Comparison of ENCODE assay signal across 15 cellular contexts in the genomic region with DNA sequence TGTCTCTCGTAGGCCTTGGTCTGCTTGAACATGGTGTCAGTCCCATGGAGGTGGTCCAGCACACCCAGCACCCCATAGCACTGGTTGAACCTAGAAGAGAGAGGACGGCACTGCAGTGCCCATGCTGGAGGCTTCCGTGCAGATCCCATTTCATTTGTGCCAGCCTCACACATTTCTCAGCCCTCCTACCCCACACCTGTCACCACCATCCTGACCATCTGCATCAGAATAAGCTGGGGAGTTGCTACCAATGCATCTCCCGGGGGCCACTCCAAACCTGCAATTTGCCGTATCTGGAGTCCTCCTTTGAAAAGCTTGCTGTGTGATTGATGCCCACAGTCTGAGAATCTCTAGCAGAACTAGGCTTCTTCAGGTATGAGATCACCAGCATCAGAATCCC. TPM values are rescaled to one million over a fixed set of nuclear protein-coding genes. Genes with fewer than 3 reads are reported as not detected.
"Had no signal": no experiment of that assay in that cellular context is flagged by ENCODE, and none has a peak within 500 bp of the region (broad histone marks: within the 10 kb centered on the region; RNA-seq: fewer than 3 reads in every experiment).

No MANE protein-coding gene starts in this region.

- H3K27ac Mint-ChIP-seq: activated T-helper 17 cell treated with anti-CD3 and anti-CD28 coated beads, Interleukin-2, amount 50 U/mL, for 72 hours had no signal

- H3K4me3 ChIP-seq: cardiac muscle cell, right atrium auricular region, tibial nerve had no signal

- H3K9me3 ChIP-seq: right atrium auricular region, tibial nerve had no signal

- H3K27me3 ChIP-seq: cardiac muscle cell, right atrium auricular region, tibial nerve had no signal

- DNase-seq: activated CD4-positive, alpha-beta T cell treated with anti-CD3 and anti-CD28 coated beads for 48 hours; activated naive CD4-positive, alpha-beta T cell treated with anti-CD3 and anti-CD28 coated beads, Interleukin-2, amount 50 U/mL, for 16 hours; midbrain; SHP77; stimulated activated CD4-positive, alpha-beta T cell treated with anti-CD3 and anti-CD28 coated beads, Interleukin-12 subunit alpha, Interleukin-12 subunit beta, amount 100 ng/mL, for 4 hours; stimulated activated CD4-positive, alpha-beta T cell treated with anti-CD3 and anti-CD28 coated beads, Interleukin-2, amount 100 ng/mL, for 24 hours; substantia nigra had no signal

- H3K4me3 Mint-ChIP-seq: activated T-helper 17 cell treated with anti-CD3 and anti-CD28 coated beads, Interleukin-2, amount 50 U/mL, for 72 hours had no signal

- ATAC-seq: activated T-helper 17 cell treated with anti-CD3 and anti-CD28 coated beads, Interleukin-2, amount 50 U/mL, for 72 hours; esophagus mucosa; SK-N-SH treated with all-trans-retinoic acid at 6 μM for 48 hours had no signal

- H3K27me3 Mint-ChIP-seq: activated T-helper 17 cell treated with anti-CD3 and anti-CD28 coated beads, Interleukin-2, amount 50 U/mL, for 72 hours had no signal

- H3K9me3 Mint-ChIP-seq: activated T-helper 17 cell treated with anti-CD3 and anti-CD28 coated beads, Interleukin-2, amount 50 U/mL, for 72 hours had no signal

RNA-seq across cellular contexts. Expression of a gene that starts 30.0 kb away (rescaled TPM):
- total RNA-seq: activated CD8-positive, alpha-beta memory T cell treated with anti-CD3 and anti-CD28 coated beads for 36 hours; activated T-helper 17 cell treated with anti-CD3 and anti-CD28 coated beads, Interleukin-2, amount 50 U/mL, for 72 hours; T-helper 1 cell treated with Interleukin-12 subunit alpha and Interleukin-12 subunit beta and Interleukin-4 antibody, amounts not matched to agents 30 ng/mL and 1 ng/mL, for 36 hours had no signal
